Comparison of ENCODE assay signal across 23 cellular contexts in genomic region chr1:22431965-22432364, GRCh38.
"Had no signal": no experiment of that assay in that cellular context is flagged by ENCODE, and none has a peak within 500 bp of the region (broad histone marks: within the 10 kb centered on the region; RNA-seq: fewer than 3 reads in every experiment).

No MANE protein-coding gene starts in this region.

- H3K36me3 ChIP-seq: colonic mucosa, esophagus squamous epithelium, gastrocnemius medialis, neutrophil, pancreas, right atrium auricular region, upper lobe of right lung had no signal

- H3K27ac ChIP-seq: colonic mucosa, dorsolateral prefrontal cortex, esophagus squamous epithelium, gastrocnemius medialis, neutrophil, pancreas, psoas muscle, right atrium auricular region, upper lobe of right lung had no signal

- H3K4me1 ChIP-seq: colonic mucosa, esophagus squamous epithelium, gastrocnemius medialis, pancreas, psoas muscle, right atrium auricular region, upper lobe of right lung had no signal

- H3K4me3 ChIP-seq: colonic mucosa, dorsolateral prefrontal cortex, esophagus squamous epithelium, gastrocnemius medialis, pancreas, psoas muscle, right atrium auricular region, upper lobe of right lung had no signal

- H3K9me3 ChIP-seq: colonic mucosa, esophagus squamous epithelium, gastrocnemius medialis, neutrophil, pancreas, psoas muscle, right atrium auricular region, upper lobe of right lung had no signal

- H3K36me3 Mint-ChIP-seq: activated naive CD8-positive, alpha-beta T cell treated with anti-CD3 and anti-CD28 coated beads for 36 hours had no signal

- H3K27me3 ChIP-seq: colonic mucosa, dorsolateral prefrontal cortex, gastrocnemius medialis, pancreas, right atrium auricular region, upper lobe of right lung had no signal

- H3K4me1 Mint-ChIP-seq: activated naive CD8-positive, alpha-beta T cell treated with anti-CD3 and anti-CD28 coated beads for 36 hours; nephron had no signal

- H3K9me3 Mint-ChIP-seq: activated naive CD8-positive, alpha-beta T cell treated with anti-CD3 and anti-CD28 coated beads for 36 hours had no signal

- ATAC-seq: activated CD4-positive, alpha-beta T cell treated with anti-CD3 and anti-CD28 coated beads for 36 hours; gastrocnemius medialis; left cardiac atrium; pancreas; psoas muscle; upper lobe of right lung had no signal

- H3K27ac Mint-ChIP-seq: activated B cell treated with CpG ODN at 0.5 μM for 24 hours; activated CD4-positive, alpha-beta T cell treated with anti-CD3 and anti-CD28 coated beads for 36 hours; activated naive CD8-positive, alpha-beta T cell treated with anti-CD3 and anti-CD28 coated beads for 36 hours; nephron had no signal

- H3K4me3 Mint-ChIP-seq: activated B cell treated with CpG ODN at 0.5 μM for 24 hours; activated CD4-positive, alpha-beta T cell treated with anti-CD3 and anti-CD28 coated beads for 36 hours; activated naive CD8-positive, alpha-beta T cell treated with anti-CD3 and anti-CD28 coated beads for 36 hours; nephron had no signal

- DNase-seq: activated B cell treated with CpG ODN at 0.5 μM for 24 hours; activated CD4-positive, alpha-beta T cell treated with anti-CD3 and anti-CD28 coated beads for 36 hours; activated CD4-positive, alpha-beta T cell treated with anti-CD3 and anti-CD28 coated beads, Interleukin-2, amount 50 U/mL, for 4 hours; activated CD8-positive, alpha-beta memory T cell treated with anti-CD3 and anti-CD28 coated beads for 24 hours; activated naive CD4-positive, alpha-beta T cell treated with Interleukin-2 at 50 U/mL for 16 hours; activated naive CD8-positive, alpha-beta T cell treated with anti-CD3 and anti-CD28 coated beads for 36 hours; activated T-cell treated with anti-CD3 and anti-CD28 coated beads, Interleukin-2, amount 50 U/mL, for 48 hours; colonic mucosa; dorsolateral prefrontal cortex; esophagus squamous epithelium; gastrocnemius medialis; head of caudate nucleus; hypothalamus; left cardiac atrium; pancreas; psoas muscle; stimulated activated CD4-positive, alpha-beta T cell treated with anti-CD3 and anti-CD28 coated beads, Interleukin-4, amount 100 ng/mL, for 24 hours; stimulated activated naive CD4-positive, alpha-beta T cell treated with Interleukin-2 at 50 U/mL for 16 hours; T-helper 9 cell; upper lobe of right lung had no signal
